ENCODE assay signal across 18 cellular contexts in genomic region chr5:77620404-77620803, GRCh38. TPM values are rescaled to one million over a fixed set of nuclear protein-coding genes. Genes with fewer than 3 reads are reported as not detected.
DNase-seq lines count a peak whose midpoint lies in the region; FAIRE-seq and TF ChIP-seq lines count a peak whose summit lies in the region.
"Had no signal": no experiment of that assay in that cellular context is flagged by ENCODE, and none has a peak within 500 bp of the region (broad histone marks: within the 10 kb centered on the region; RNA-seq: fewer than 3 reads in every experiment).

No MANE protein-coding gene starts in this region.

- H3K4me1 Mint-ChIP-seq in type B pancreatic cell (ENCODE audit: unreplicated experiment): no peaks in the 10 kb centered on the region
- H3K4me1 Mint-ChIP-seq: brain, mesothelial cell of epicardium, T-cell had no signal

- FAIRE-seq in bronchial epithelial cell (lab: Jason Lieb, UNC): no peak

- TF ChIP-seq CTCF in bronchial epithelial cell (IDR thresholded peaks at IDR 0.05; ENCODE audit: insufficient read depth, low read length, severe bottlenecking): peak; percentile 32
- TF ChIP-seq CTCF in type B pancreatic cell (conservative IDR thresholded peaks at IDR 0.05): peak; percentile 29
- no peak for TF ChIP-seq CTCF in GM10266 (IDR thresholded peaks at IDR 0.05; ENCODE audit: control insufficient read depth, insufficient read depth, low read depth, missing control alignments)

- peaks cover 2% of the 10 kb centered on the region for H3K27me3 ChIP-seq in bronchial epithelial cell (ENCODE audit: control insufficient read depth, insufficient read depth, low read length)

- no peak overlapping the region for H3K27ac Mint-ChIP-seq in type B pancreatic cell
- H3K27ac Mint-ChIP-seq: brain, mesothelial cell of epicardium, T-cell had no signal

- H3K36me3 ChIP-seq in bronchial epithelial cell (ENCODE audit: control insufficient read depth, insufficient read depth, low read length): no peaks in the 10 kb centered on the region
- H3K36me3 ChIP-seq: vagina had no signal

- H3K9me3 Mint-ChIP-seq in type B pancreatic cell: no peaks in the 10 kb centered on the region
- H3K9me3 Mint-ChIP-seq: mesothelial cell of epicardium, T-cell had no signal

- TF ChIP-seq POLR2A in erythroblast (IDR thresholded peaks at IDR 0.05; ENCODE audit: low read length): no peak

- no peaks in the 10 kb centered on the region for H3K36me3 Mint-ChIP-seq in type B pancreatic cell
- H3K36me3 Mint-ChIP-seq: brain, mesothelial cell of epicardium, T-cell had no signal

- peaks cover 77% of the 10 kb centered on the region for H3K27me3 Mint-ChIP-seq in type B pancreatic cell

- peak; percentile 31 for DNase-seq in SIG-M5 treated with dmso at 0.1 percent for 504 hours (lab: John Stamatoyannopoulos, UW; ENCODE audit: unreplicated experiment)
- no peak for DNase-seq in SIG-M5 (lab: John Stamatoyannopoulos, UW)
- peak; percentile 67 for DNase-seq in NCI-H146 (lab: John Stamatoyannopoulos, UW)
- DNase-seq in bronchial epithelial cell (ENCODE audit: low read depth): peak; percentile 45
- DNase-seq in type B pancreatic cell (ENCODE audit: extremely low spot score, unreplicated experiment): no peak
- DNase-seq in GM10266 (ENCODE audit: extremely low spot score): no peak
- no peak for DNase-seq in erythroblast (lab: John Stamatoyannopoulos, UW)
- DNase-seq in NCI-H187 treated with DMSO at 0.1 percent for 48 hours (lab: John Stamatoyannopoulos, UW): no peak
- DNase-seq: activated CD4-positive, alpha-beta T cell treated with anti-CD3 and anti-CD28 coated beads, Interleukin-2, amount 50 U/mL, for 48 hours; activated effector memory CD4-positive, alpha-beta T cell treated with Interleukin-2 at 50 U/mL for 16 hours; GDM1; hippocampal formation; Kasumi-1; NK-92 treated with Interleukin-12 subunit alpha and Interleukin-12 subunit beta, amount 100 ng/mL, for 24 hours; T-cell had no signal

- no peak overlapping the region for H3K4me3 ChIP-seq in bronchial epithelial cell (ENCODE audit: low read depth, low read length)
- H3K4me3 ChIP-seq: vagina had no signal

- H3K4me3 Mint-ChIP-seq in type B pancreatic cell: no peak overlapping the region
- H3K4me3 Mint-ChIP-seq: brain, mesothelial cell of epicardium, T-cell had no signal

RNA-seq across cellular contexts. Expression of gene OTP, which starts 18.1 kb away (rescaled TPM):
- not detected in 2 replicates for total RNA-seq in bronchial epithelial cell
- 0.17 and 0.31 TPM in 2 replicates for total RNA-seq in type B pancreatic cell (ENCODE audit: low replicate concordance)
- total RNA-seq: mesothelial cell of epicardium, T-cell, vagina had no signal

Comparison
In these comparisons a context has a peak if more than half of its experiments do, and no peak if none do; other contexts are left out.
1. DNase-seq: peak in SIG-M5 treated with dmso at 0.1 percent for 504 hours (single experiment), NCI-H146 (single experiment) and bronchial epithelial cell (single experiment); none in SIG-M5 (single experiment), type B pancreatic cell (single experiment), GM10266 (single experiment), erythroblast (0 of 2) and NCI-H187 treated with DMSO at 0.1 percent for 48 hours (single experiment).